12 cellular contexts compared by ENCODE assay signal in genomic region chr2:174334278-174334715, GRCh38. TPM values are rescaled to one million over a fixed set of nuclear protein-coding genes. Genes with fewer than 3 reads are reported as not detected.
DNase-seq lines count a peak whose midpoint lies in the region; ATAC-seq, FAIRE-seq and TF ChIP-seq lines count a peak whose summit lies in the region.
"Had no signal": no experiment of that assay in that cellular context is flagged by ENCODE, and none has a peak within 500 bp of the region (broad histone marks: within the 10 kb centered on the region; RNA-seq: fewer than 3 reads in every experiment).

No MANE protein-coding gene starts in this region.

- H4K20me1 ChIP-seq in OCI-LY1 (ENCODE audit: insufficient read depth, low read length): no peaks in the 10 kb centered on the region
- H4K20me1 ChIP-seq in hepatocyte (ENCODE audit: insufficient read depth, poor library complexity, severe bottlenecking): peaks cover 2% of the 10 kb centered on the region

- ATAC-seq in stimulated activated naive CD8-positive, alpha-beta T cell treated with anti-CD3 and anti-CD28 coated beads, Interleukin-15, Interleukin-2, amounts not matched to agents 100 U/mL and 50 U/mL, for 24 hours: no peak
- ATAC-seq in stimulated activated memory B cell treated with anti-CD40 and anti-IgM and Interleukin-4, amounts not matched to agents 10 μg/mL and 1 μg/mL and 100 μg/mL, for 72 hours: no peak

- H3K27me3 ChIP-seq in OCI-LY1 (ENCODE audit: insufficient read depth, low read length) (0 out of 2 replicates have a peak, but pooled peaks cover 8% of the 10 kb centered on the region), hepatocyte (peaks cover 95% of the 10 kb centered on the region)

- no peak for DNase-seq in stimulated activated naive CD8-positive, alpha-beta T cell treated with anti-CD3 and anti-CD28 coated beads, Interleukin-15, Interleukin-2, amounts not matched to agents 100 U/mL and 50 U/mL, for 24 hours
- DNase-seq in hepatocyte (ENCODE audit: low spot score) (no peak), NCI-H1092 (lab: John Stamatoyannopoulos, UW) (no peak), urothelium cell line (ENCODE audit: low spot score) (no peak), RCC 7860 (ENCODE audit: low spot score) (no peak)
- DNase-seq: stimulated activated CD4-positive, alpha-beta T cell treated with anti-CD3 and anti-CD28 coated beads, Interleukin-4, amount 100 ng/mL, for 24 hours had no signal

- H3K9me2 ChIP-seq in OCI-LY1 (ENCODE audit: low read depth, low read length): no peaks in the 10 kb centered on the region
- no peaks in the 10 kb centered on the region for H3K9me2 ChIP-seq in hepatocyte (replicated peaks; ENCODE audit: insufficient read depth)

- peaks cover 42% of the 10 kb centered on the region for H3K4me1 ChIP-seq in OCI-LY1 (ENCODE audit: insufficient read depth, low read length, severe bottlenecking)
- H3K4me1 ChIP-seq in hepatocyte (ENCODE audit: insufficient read depth): peaks cover 28% of the 10 kb centered on the region

- H3K36me3 ChIP-seq in OCI-LY1 (ENCODE audit: insufficient read depth, low read length) (no peaks in the 10 kb centered on the region), hepatocyte (replicated peaks; ENCODE audit: insufficient read depth, low read depth) (no peaks in the 10 kb centered on the region)

- no peak for FAIRE-seq in urothelium cell line (lab: Jason Lieb, UNC)
- no peak for FAIRE-seq in RCC 7860 (lab: Jason Lieb, UNC)

- H3K9me3 ChIP-seq in OCI-LY1 (ENCODE audit: low read length) (no peaks in the 10 kb centered on the region), hepatocyte (ENCODE audit: low read depth) (no peaks in the 10 kb centered on the region)

- 15% methylated on average over 11 of the region's 11 CpGs for WGBS in hepatocyte (ENCODE audit: low lambda C conversion rate, missing lambda C conversion rate)

- H3K27me3 Mint-ChIP-seq in stimulated activated naive CD8-positive, alpha-beta T cell treated with anti-CD3 and anti-CD28 coated beads, Interleukin-15, Interleukin-2, amounts not matched to agents 100 ng/mL and 50 ng/mL, for 24 hours: peaks cover 78% of the 10 kb centered on the region
- H3K27me3 Mint-ChIP-seq in stimulated activated memory B cell treated with anti-CD40 and anti-IgM and Interleukin-4, amounts not matched to agents 10 μg/mL and 1 μg/mL and 100 μg/mL, for 72 hours: peaks cover 62% of the 10 kb centered on the region

- TF ChIP-seq CTCF in OCI-LY1 (IDR thresholded peaks at IDR 0.05; ENCODE audit: low read length) (no peak), hepatocyte (IDR thresholded peaks at IDR 0.05; ENCODE audit: poor library complexity) (no peak)

- H3K4me3 ChIP-seq in OCI-LY1 (ENCODE audit: low read depth, low read length, poor library complexity, severe bottlenecking) (peak overlapping the region; percentile 55), hepatocyte (no peak overlapping the region)

- peaks cover 39% of the 10 kb centered on the region for H3K4me1 Mint-ChIP-seq in stimulated activated naive CD8-positive, alpha-beta T cell treated with anti-CD3 and anti-CD28 coated beads, Interleukin-15, Interleukin-2, amounts not matched to agents 100 ng/mL and 50 ng/mL, for 24 hours (ENCODE audit: low read depth)
- peaks cover 20% of the 10 kb centered on the region for H3K4me1 Mint-ChIP-seq in stimulated activated memory B cell treated with anti-CD40 and anti-IgM and Interleukin-4, amounts not matched to agents 10 μg/mL and 1 μg/mL and 100 μg/mL, for 72 hours

- H3K36me3 Mint-ChIP-seq in stimulated activated naive CD8-positive, alpha-beta T cell treated with anti-CD3 and anti-CD28 coated beads, Interleukin-15, Interleukin-2, amounts not matched to agents 100 ng/mL and 50 ng/mL, for 24 hours (ENCODE audit: low read depth): peaks cover 3% of the 10 kb centered on the region
- H3K36me3 Mint-ChIP-seq in stimulated activated memory B cell treated with anti-CD40 and anti-IgM and Interleukin-4, amounts not matched to agents 10 μg/mL and 1 μg/mL and 100 μg/mL, for 72 hours: no peaks in the 10 kb centered on the region

- H3K79me2 ChIP-seq in OCI-LY1 (ENCODE audit: insufficient read depth, low read length) (no peaks in the 10 kb centered on the region), hepatocyte (no peaks in the 10 kb centered on the region)

- H3K9me3 Mint-ChIP-seq in stimulated activated naive CD8-positive, alpha-beta T cell treated with anti-CD3 and anti-CD28 coated beads, Interleukin-15, Interleukin-2, amounts not matched to agents 100 ng/mL and 50 ng/mL, for 24 hours: no peaks in the 10 kb centered on the region
- no peaks in the 10 kb centered on the region for H3K9me3 Mint-ChIP-seq in stimulated activated memory B cell treated with anti-CD40 and anti-IgM and Interleukin-4, amounts not matched to agents 10 μg/mL and 1 μg/mL and 100 μg/mL, for 72 hours

- H3F3A ChIP-seq in OCI-LY1 (ENCODE audit: insufficient read depth, low read length): 0 out of 2 replicates have a peak, but pooled peaks cover 3% of the 10 kb centered on the region

- no peak overlapping the region for H3K27ac Mint-ChIP-seq in stimulated activated naive CD8-positive, alpha-beta T cell treated with anti-CD3 and anti-CD28 coated beads, Interleukin-15, Interleukin-2, amounts not matched to agents 100 ng/mL and 50 ng/mL, for 24 hours
- no peak overlapping the region for H3K27ac Mint-ChIP-seq in stimulated activated memory B cell treated with anti-CD40 and anti-IgM and Interleukin-4, amounts not matched to agents 10 μg/mL and 1 μg/mL and 100 μg/mL, for 72 hours

- H3K4me3 Mint-ChIP-seq in stimulated activated naive CD8-positive, alpha-beta T cell treated with anti-CD3 and anti-CD28 coated beads, Interleukin-15, Interleukin-2, amounts not matched to agents 100 ng/mL and 50 ng/mL, for 24 hours: peak overlapping the region; percentile 47
- H3K4me3 Mint-ChIP-seq in stimulated activated memory B cell treated with anti-CD40 and anti-IgM and Interleukin-4, amounts not matched to agents 10 μg/mL and 1 μg/mL and 100 μg/mL, for 72 hours: no peak overlapping the region

- H3K9ac ChIP-seq in OCI-LY1 (ENCODE audit: low read length): no peak overlapping the region

- H3K27ac ChIP-seq in OCI-LY1 (ENCODE audit: low read depth, low read length, poor library complexity, severe bottlenecking) (no peak overlapping the region), hepatocyte (no peak overlapping the region)
- H3K27ac ChIP-seq: epithelial cell of prostate had no signal

- H3K4me2 ChIP-seq in OCI-LY1 (ENCODE audit: low read length) (peak overlapping the region; percentile 69), hepatocyte (peak overlapping the region; percentile 89)

- H2AFZ ChIP-seq in OCI-LY1 (ENCODE audit: low read length): no peak overlapping the region
- H2AFZ ChIP-seq in hepatocyte: no peak overlapping the region

RNA-seq across cellular contexts. Expression of gene SP9, which starts 0.5 kb away (rescaled TPM):
- total RNA-seq in hepatocyte: not detected in 2 replicates
- 0.29 and 0.30 TPM in 2 replicates for polyA plus RNA-seq in hepatocyte
- total RNA-seq: osteoblast, Right ventricle myocardium superior had no signal
